ENCODE assay signal across 20 cellular contexts in the genomic region with DNA sequence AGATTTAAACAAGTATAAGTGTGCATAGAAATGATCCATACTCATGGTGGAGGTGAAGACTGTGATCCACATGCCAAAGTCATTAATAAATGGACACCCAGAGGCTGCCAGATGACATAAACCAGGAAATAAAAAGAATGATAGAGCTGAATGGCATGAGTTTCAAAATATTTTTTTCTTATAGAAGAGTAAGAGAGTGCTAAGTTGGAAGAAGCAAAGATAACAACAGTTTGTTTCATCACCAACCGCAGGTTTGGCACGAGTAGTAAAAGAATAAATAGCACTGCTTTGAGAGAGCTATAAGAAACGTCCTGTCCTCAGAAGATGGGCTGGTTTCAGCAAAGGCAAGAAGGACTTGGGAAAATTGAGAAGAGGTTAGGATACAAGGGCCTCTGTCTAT.
DNase-seq lines count a peak whose midpoint lies in the region; ATAC-seq and TF ChIP-seq lines count a peak whose summit lies in the region.
"Had no signal": no experiment of that assay in that cellular context is flagged by ENCODE, and none has a peak within 500 bp of the region (broad histone marks: within the 10 kb centered on the region; RNA-seq: fewer than 3 reads in every experiment).

No MANE protein-coding gene starts in this region.

- no peak overlapping the region for H3K4me3 Mint-ChIP-seq in MCF 10A (ENCODE audit: unreplicated experiment)
- H3K4me3 Mint-ChIP-seq: activated CD8-positive, alpha-beta T cell treated with anti-CD3 and anti-CD28 coated beads, Interleukin-2, amount 10 ng/mL, durations not matched to agents 7 days and 5 days; activated T-helper 1 cell treated with anti-CD3 and anti-CD28 coated beads, Interleukin-12 subunit alpha, Interleukin-12 subunit beta, Interleukin-2, Interleukin-4 antibody, amounts not matched to agents 30 ng/mL and 10 ng/mL and 1 ng/mL, durations not matched to agents 14 hours and 24 hours and 36 hours; CD8-positive, alpha-beta memory T cell; T-cell had no signal

- H3K27ac ChIP-seq in breast epithelium: no peak overlapping the region
- H3K27ac ChIP-seq: adrenal gland, hepatocyte, thyroid gland had no signal

- H3K4me1 ChIP-seq in breast epithelium: no peaks in the 10 kb centered on the region
- H3K4me1 ChIP-seq: adrenal gland, thyroid gland had no signal

- DNase-seq in MCF 10A (ENCODE audit: unreplicated experiment): peak; percentile 79
- no peak for DNase-seq in breast epithelium (ENCODE audit: low spot score in 2 of 2)
- peak; percentile 40 for DNase-seq in amniotic epithelial cell (ENCODE audit: low read depth)
- peak; percentile 10 for DNase-seq in fibroblast of villous mesenchyme (ENCODE audit: low read depth)
- no peak for DNase-seq in lower leg skin (ENCODE audit: low spot score in 2 of 2)
- DNase-seq in NCI-H2029 treated with DMSO at 0.1 percent for 48 hours (lab: John Stamatoyannopoulos, UW): no peak
- no peak for DNase-seq in NCI-H2171 (lab: John Stamatoyannopoulos, UW)
- DNase-seq: 8988T; activated CD8-positive, alpha-beta T cell treated with anti-CD3 and anti-CD28 coated beads, Interleukin-2, amount 10 ng/mL, durations not matched to agents 7 days and 5 days; adrenal gland; CD8-positive, alpha-beta memory T cell; erythroblast; left cardiac atrium; NCI-H187; NCI-H526; T-cell; thyroid gland had no signal

- TF ChIP-seq POLR2A in breast epithelium (IDR thresholded peaks at IDR 0.05) (no peak), lower leg skin (IDR thresholded peaks at IDR 0.05) (no peak)

- no peak overlapping the region for H3K4me3 ChIP-seq in breast epithelium
- H3K4me3 ChIP-seq in fibroblast of villous mesenchyme (ENCODE audit: low read depth, low read length): no peak overlapping the region
- no peak overlapping the region for H3K4me3 ChIP-seq in lower leg skin (ENCODE audit: low read depth, poor library complexity, severe bottlenecking)
- H3K4me3 ChIP-seq: adrenal gland, hepatocyte, thyroid gland had no signal

- H3K27me3 ChIP-seq in breast epithelium: no peaks in the 10 kb centered on the region
- H3K27me3 ChIP-seq: adrenal gland, hepatocyte, thyroid gland had no signal

- no peaks in the 10 kb centered on the region for H3K36me3 ChIP-seq in breast epithelium
- H3K36me3 ChIP-seq: adrenal gland, thyroid gland had no signal

- H3K4me1 Mint-ChIP-seq in MCF 10A (ENCODE audit: insufficient read depth, unreplicated experiment): peaks cover 14% of the 10 kb centered on the region
- H3K4me1 Mint-ChIP-seq: CD8-positive, alpha-beta memory T cell; T-cell had no signal

- no peaks in the 10 kb centered on the region for H3K27me3 Mint-ChIP-seq in MCF 10A (ENCODE audit: insufficient read depth, unreplicated experiment)
- H3K27me3 Mint-ChIP-seq: T-cell had no signal

- 67 to 70% methylated on average over 3 of the region's 3 CpGs for WGBS in lower leg skin, 2 donors

- H3K36me3 Mint-ChIP-seq in MCF 10A (ENCODE audit: insufficient read depth, unreplicated experiment): no peaks in the 10 kb centered on the region
- H3K36me3 Mint-ChIP-seq: CD8-positive, alpha-beta memory T cell; T-cell had no signal

- CTCF ChIA-PET in MCF 10A (lab: Yijun Ruan, JAX): no interaction called here

- POLR2A ChIA-PET in MCF 10A (lab: Yijun Ruan, JAX): interaction anchor here (0.6 to 1.2 kb wide), 4 partner anchors 17 to 456 kb away, joined by 3 to 4 read pairs (median 3); a partner anchor contains a TSS

- no peaks in the 10 kb centered on the region for H3K9me3 Mint-ChIP-seq in MCF 10A (ENCODE audit: unreplicated experiment)
- H3K9me3 Mint-ChIP-seq: activated T-helper 1 cell treated with anti-CD3 and anti-CD28 coated beads, Interleukin-12 subunit alpha, Interleukin-12 subunit beta, Interleukin-2, Interleukin-4 antibody, amounts not matched to agents 30 ng/mL and 10 ng/mL and 1 ng/mL, durations not matched to agents 14 hours and 24 hours and 36 hours had no signal

- intact Hi-C loops in MCF 10A (cut with micrococcal nuclease) (no loop called here), breast epithelium (cut with DNase I; ENCODE audit: low total_unique reads) (no loop called here), lower leg skin (cut with DNase I; ENCODE audit: low total_unique reads) (no loop called here)

- TF ChIP-seq CTCF in MCF 10A (IDR thresholded peaks at IDR 0.05; ENCODE audit: unreplicated experiment) (no peak), breast epithelium (IDR thresholded peaks at IDR 0.05) (no peak), fibroblast of villous mesenchyme (IDR thresholded peaks at IDR 0.05; ENCODE audit: insufficient read depth, low read depth, low read length) (no peak), lower leg skin (IDR thresholded peaks at IDR 0.05) (no peak)

- no peak overlapping the region for H3K27ac Mint-ChIP-seq in MCF 10A (ENCODE audit: low read depth, unreplicated experiment)
- H3K27ac Mint-ChIP-seq: activated CD8-positive, alpha-beta T cell treated with anti-CD3 and anti-CD28 coated beads, Interleukin-2, amount 10 ng/mL, durations not matched to agents 7 days and 5 days; activated T-helper 1 cell treated with anti-CD3 and anti-CD28 coated beads, Interleukin-12 subunit alpha, Interleukin-12 subunit beta, Interleukin-2, Interleukin-4 antibody, amounts not matched to agents 30 ng/mL and 10 ng/mL and 1 ng/mL, durations not matched to agents 14 hours and 24 hours and 36 hours; CD8-positive, alpha-beta memory T cell; T-cell had no signal

- ATAC-seq in GM19328 (IDR thresholded peaks at IDR 0.05; ENCODE audit: unreplicated experiment): no peak
- ATAC-seq: activated CD8-positive, alpha-beta T cell treated with anti-CD3 and anti-CD28 coated beads, Interleukin-2, amount 10 ng/mL, durations not matched to agents 7 days and 5 days; T-cell had no signal

- no peaks in the 10 kb centered on the region for H3K9me3 ChIP-seq in breast epithelium
- H3K9me3 ChIP-seq: adrenal gland, thyroid gland had no signal

- BruUV-seq in MCF 10A (replicated peaks; lab: Mats Ljungman, UMichigan): no TSS peak

Comparison
In these comparisons a context has a peak if more than half of its experiments do, and no peak if none do; other contexts are left out.
1. DNase-seq: peak in MCF 10A (single experiment), amniotic epithelial cell (single experiment) and fibroblast of villous mesenchyme (single experiment); none in breast epithelium (0 of 2), lower leg skin (0 of 2), NCI-H2029 treated with DMSO at 0.1 percent for 48 hours (single experiment) and NCI-H2171 (single experiment).